In genomic region chr3:184154909-184155643, GRCh38 we compare ENCODE assay signal across 8 cellular contexts. TPM values are rescaled to one million over a fixed set of nuclear protein-coding genes. Genes with fewer than 3 reads are reported as not detected.
DNase-seq lines count a peak whose midpoint lies in the region; ATAC-seq and TF ChIP-seq lines count a peak whose summit lies in the region.

DVL3 (plus strand) TSS chr3:184155377; CDS start chr3:184155636, 259 bp downstream.

- H3K9ac ChIP-seq in endocrine pancreas (ENCODE audit: control insufficient read depth, insufficient read depth, low read length), result peak within 1 kb of the TSS; percentile 74

- CTCF ChIA-PET in activated CD8-positive, alpha-beta T cell treated with anti-CD3 and anti-CD28 coated beads for 36 hours (lab: Charles Lee), result interaction anchor here (0.9 to 1.5 kb wide), 3 partner anchors 10 to 73 kb away, joined by 3 to 5 read pairs (median 3); partner anchors contain the start of gene AP2M1

- H3K36me3 ChIP-seq in endocrine pancreas (ENCODE audit: control insufficient read depth, insufficient read depth, low read length) (no peaks in the 10 kb centered on the region), lung (ENCODE audit: control insufficient read depth in 2 of 2, insufficient read depth in 2 of 2, low read length in 2 of 2) (no peaks in the 10 kb centered on the region)

- H3K4me1 ChIP-seq in endocrine pancreas (ENCODE audit: control insufficient read depth, insufficient read depth, low read length) (peaks cover 11% of the 10 kb centered on the region), lung (ENCODE audit: control insufficient read depth in 2 of 2, insufficient read depth in 2 of 2, low read length in 2 of 2) (peaks cover 10 to 19% of the 10 kb centered on the region in 2 donors)

- intact Hi-C loops in activated CD8-positive, alpha-beta T cell treated with anti-CD3 and anti-CD28 coated beads for 36 hours (cut with micrococcal nuclease), result no loop called here

- no peaks in the 10 kb centered on the region for H3K27me3 Mint-ChIP-seq in activated CD8-positive, alpha-beta T cell treated with anti-CD3 and anti-CD28 coated beads for 36 hours

- H3K36me3 Mint-ChIP-seq in activated CD8-positive, alpha-beta T cell treated with anti-CD3 and anti-CD28 coated beads for 36 hours (ENCODE audit: low read depth), result peaks cover 4% of the 10 kb centered on the region

- peaks cover 16% of the 10 kb centered on the region for H3K4me1 Mint-ChIP-seq in activated CD8-positive, alpha-beta T cell treated with anti-CD3 and anti-CD28 coated beads for 36 hours (ENCODE audit: low read depth)

- peak within 1 kb of the TSS; percentile 82 for H3K27ac Mint-ChIP-seq in activated CD8-positive, alpha-beta T cell treated with anti-CD3 and anti-CD28 coated beads for 36 hours

- H3K4me3 ChIP-seq in endocrine pancreas (ENCODE audit: control insufficient read depth, insufficient read depth, low read length), result peak within 1 kb of the TSS; percentile 65
- peak within 1 kb of the TSS; percentile 70 for H3K4me3 ChIP-seq in lung

- no peak for TF ChIP-seq CTCF in activated CD8-positive, alpha-beta T cell treated with anti-CD3 and anti-CD28 coated beads for 36 hours (IDR thresholded peaks at IDR 0.05)
- no peak for TF ChIP-seq CTCF in lung (IDR thresholded peaks at IDR 0.05; ENCODE audit: control extremely low read depth, extremely low read depth)

- POLR2A ChIA-PET in activated CD8-positive, alpha-beta T cell treated with anti-CD3 and anti-CD28 coated beads for 36 hours (lab: Charles Lee), result interaction anchor here (0.7 to 1.8 kb wide), 4 partner anchors 10 to 19 kb away, joined by 3 to 10 read pairs (median 4); no protein-coding TSS in a partner anchor

- no peaks in the 10 kb centered on the region for H3K9me3 ChIP-seq in endocrine pancreas (ENCODE audit: control insufficient read depth, low read length)
- H3K9me3 ChIP-seq in lung (ENCODE audit: control insufficient read depth in 2 of 2, insufficient read depth in 1 of 2, low read length in 1 of 2), result no peaks in the 10 kb centered on the region

- H3K4me3 Mint-ChIP-seq in activated CD8-positive, alpha-beta T cell treated with anti-CD3 and anti-CD28 coated beads for 36 hours, result peak within 1 kb of the TSS; percentile 96

- ATAC-seq in GM18858 (IDR thresholded peaks at IDR 0.05; ENCODE audit: unreplicated experiment) (peak; percentile 63), HG03025 (IDR thresholded peaks at IDR 0.05; ENCODE audit: low FRiP score, unreplicated experiment) (peak; percentile 62), lung (ENCODE audit: insufficient read depth, low FRiP score) (peak; percentile 85)
- peak; percentile 74 for ATAC-seq in activated CD8-positive, alpha-beta T cell treated with anti-CD3 and anti-CD28 coated beads for 36 hours

- H3K27me3 ChIP-seq in endocrine pancreas (ENCODE audit: control insufficient read depth, insufficient read depth, low read length) (no peaks in the 10 kb centered on the region), lung (ENCODE audit: control insufficient read depth, insufficient read depth) (no peaks in the 10 kb centered on the region)

- 1 to 3% methylated on average over 38 to 84 of the region's 84 CpGs for WGBS in lung, 2 donors

- peak within 1 kb of the TSS; percentile 88 to 91 for H3K27ac ChIP-seq in lung (ENCODE audit: low read depth in 1 of 2, low read length in 1 of 2)

- DNase-seq in AG20443 (ENCODE audit: low spot score) (peak; percentile 94), NCI-H2227 (lab: John Stamatoyannopoulos, UW; ENCODE audit: unreplicated experiment) (peak; percentile 71), lung (ENCODE audit: low spot score) (peak; percentile 57)
- DNase-seq in activated CD8-positive, alpha-beta T cell treated with anti-CD3 and anti-CD28 coated beads for 36 hours, result peak; percentile 38
- DNase-seq in stimulated activated naive CD4-positive, alpha-beta T cell (lab: John Stamatoyannopoulos, UW), result peak in 5 of 6 experiments; percentile 26 to 45 (median 33)

- no peaks in the 10 kb centered on the region for H3K9me3 Mint-ChIP-seq in activated CD8-positive, alpha-beta T cell treated with anti-CD3 and anti-CD28 coated beads for 36 hours

RNA-seq across cellular contexts. Expression of gene DVL3, which starts in this region (rescaled TPM):
- 10 to 100 TPM; 21.2 to 25.9 TPM for total RNA-seq in activated CD8-positive, alpha-beta T cell treated with anti-CD3 and anti-CD28 coated beads for 36 hours
- total RNA-seq in lung, result 10 to 100 TPM; 51.8 to 73.5 TPM
- 10 to 100 TPM; 37.8 to 39.9 TPM for polyA plus RNA-seq in lung

Comparison
In these comparisons a context has a peak if more than half of its experiments do, and no peak if none do; other contexts are left out.
1. Peak in every context shown above with its lines: DNase-seq, ATAC-seq, H3K4me3 ChIP-seq and H3K27ac ChIP-seq.
2. DNase-seq: peak in every context shown above with its lines; median percentile 94 in AG20443; 71 in NCI-H2227; 57 in lung; 38 in activated CD8-positive, alpha-beta T cell treated with anti-CD3 and anti-CD28 coated beads for 36 hours; 33 in stimulated activated naive CD4-positive, alpha-beta T cell.